In the genomic region with DNA sequence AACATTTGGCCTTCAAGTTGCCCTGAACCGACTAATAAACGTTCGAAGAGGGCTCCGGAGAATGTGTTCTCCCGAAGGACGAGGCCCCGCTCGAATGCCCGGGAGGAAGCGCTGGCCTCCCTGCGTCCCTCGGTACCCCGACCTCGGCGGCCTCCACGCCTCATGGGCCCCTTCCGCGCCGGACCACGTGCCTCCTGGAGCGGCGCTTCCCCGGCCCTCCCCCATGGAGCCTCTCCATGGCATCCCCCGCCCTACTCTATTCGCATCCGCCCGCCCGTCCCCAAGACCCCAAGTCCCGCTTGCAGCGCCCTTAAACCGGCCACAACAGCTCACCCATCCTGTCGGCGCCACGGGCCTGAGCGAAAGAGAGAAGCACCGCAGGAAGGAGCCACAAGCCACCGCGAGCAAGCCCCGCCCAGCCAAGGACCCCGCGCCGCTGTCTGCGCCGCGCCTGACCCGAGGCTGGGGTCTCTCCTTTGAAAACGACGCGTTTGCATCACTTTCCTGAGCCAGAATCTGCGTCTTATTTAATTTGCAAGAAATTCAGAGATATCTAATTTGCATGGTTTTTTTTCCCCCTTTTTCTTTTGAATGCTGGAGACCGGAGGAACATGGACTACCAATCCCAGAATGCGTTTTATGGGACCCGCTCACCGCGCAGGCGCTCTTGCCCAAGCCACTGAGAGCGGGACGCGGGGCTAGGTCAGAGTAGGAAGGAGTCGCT, we compare ENCODE assay signal across 8 cellular contexts. TPM values are rescaled to one million over a fixed set of nuclear protein-coding genes. Genes with fewer than 3 reads are reported as not detected.
DNase-seq lines count a peak whose midpoint lies in the region; ATAC-seq and TF ChIP-seq lines count a peak whose summit lies in the region.

A gene (minus strand): TSS at position 368 of the 724 bp plus-strand sequence. CDS start 31 bp downstream, at position 337.

- H4K20me1 ChIP-seq in fibroblast of lung (ENCODE audit: control insufficient read depth, extremely low read depth, insufficient read depth, low read length), result no peaks in the 10 kb centered on the region

- peaks cover 34% of the 10 kb centered on the region for H3K4me1 Mint-ChIP-seq in activated T-helper 1 cell treated with anti-CD3 and anti-CD28 coated beads, Interleukin-12 subunit alpha, Interleukin-12 subunit beta, Interleukin-2, Interleukin-4 antibody, amounts not matched to agents 30 ng/mL and 10 ng/mL and 1 ng/mL, durations not matched to agents 14 hours and 24 hours and 36 hours (ENCODE audit: low read depth)
- peaks cover 19 to 47% (median 38%) of the 10 kb centered on the region in 4 donors for H3K4me1 Mint-ChIP-seq in naive thymus-derived CD8-positive, alpha-beta T cell

- H3K79me2 ChIP-seq in fibroblast of lung (ENCODE audit: control insufficient read depth, insufficient read depth, low read length), result peaks cover 20% of the 10 kb centered on the region

- H3K9me3 Mint-ChIP-seq in activated T-helper 1 cell treated with anti-CD3 and anti-CD28 coated beads, Interleukin-12 subunit alpha, Interleukin-12 subunit beta, Interleukin-2, Interleukin-4 antibody, amounts not matched to agents 30 ng/mL and 10 ng/mL and 1 ng/mL, durations not matched to agents 14 hours and 24 hours and 36 hours, result no peaks in the 10 kb centered on the region
- H3K9me3 Mint-ChIP-seq in naive thymus-derived CD8-positive, alpha-beta T cell, result no peaks in the 10 kb centered on the region

- H3K27ac ChIP-seq in KOPT-K1 (ENCODE audit: low read depth, low read length, poor library complexity, severe bottlenecking) (peak within 1 kb of the TSS; percentile 89), fibroblast of lung (ENCODE audit: insufficient read depth, low read length) (peak within 1 kb of the TSS; percentile 89)

- no peak for TF ChIP-seq CTCF in fibroblast of lung (conservative IDR thresholded peaks at IDR 0.05 in 1 of 2, IDR thresholded peaks at IDR 0.05 in 1 of 2; ENCODE audit: low read depth in 1 of 2, low read length in 2 of 2)

- POLR2A ChIA-PET in naive thymus-derived CD8-positive, alpha-beta T cell (lab: Charles Lee), result interaction anchor here (0.6 to 2.3 kb wide), 7 partner anchors 18 to 977 kb away, joined by 3 to 11 read pairs (median 5); a partner anchor contains a TSS

- H3K27me3 Mint-ChIP-seq in activated T-helper 1 cell treated with anti-CD3 and anti-CD28 coated beads, Interleukin-12 subunit alpha, Interleukin-12 subunit beta, Interleukin-2, Interleukin-4 antibody, amounts not matched to agents 30 ng/mL and 10 ng/mL and 1 ng/mL, durations not matched to agents 14 hours and 24 hours and 36 hours (ENCODE audit: insufficient read depth), result no peaks in the 10 kb centered on the region
- H3K27me3 Mint-ChIP-seq in naive thymus-derived CD8-positive, alpha-beta T cell, result no peaks in the 10 kb centered on the region

- H3K27me3 ChIP-seq in fibroblast of lung (ENCODE audit: control insufficient read depth, insufficient read depth, low read length), result no peaks in the 10 kb centered on the region

- peak within 1 kb of the TSS; percentile 92 for H3K9ac ChIP-seq in fibroblast of lung (ENCODE audit: insufficient read depth, low read length)

- peaks cover 44% of the 10 kb centered on the region for H3K36me3 Mint-ChIP-seq in activated T-helper 1 cell treated with anti-CD3 and anti-CD28 coated beads, Interleukin-12 subunit alpha, Interleukin-12 subunit beta, Interleukin-2, Interleukin-4 antibody, amounts not matched to agents 30 ng/mL and 10 ng/mL and 1 ng/mL, durations not matched to agents 14 hours and 24 hours and 36 hours (ENCODE audit: low read depth)
- peaks cover 20 to 41% (median 25%) of the 10 kb centered on the region in 3 donors for H3K36me3 Mint-ChIP-seq in naive thymus-derived CD8-positive, alpha-beta T cell

- H3K9me3 ChIP-seq in KOPT-K1 (ENCODE audit: insufficient read depth, low read length, poor library complexity, severe bottlenecking) (no peaks in the 10 kb centered on the region), fibroblast of lung (ENCODE audit: control insufficient read depth, insufficient read depth, low read depth, low read length) (no peaks in the 10 kb centered on the region)

- peak; percentile 92 for ATAC-seq in GM21786 (IDR thresholded peaks at IDR 0.05; ENCODE audit: unreplicated experiment)
- peak; percentile 91 to 92 for ATAC-seq in naive thymus-derived CD8-positive, alpha-beta T cell

- peak within 1 kb of the TSS; percentile 83 for H3K4me2 ChIP-seq in fibroblast of lung (ENCODE audit: extremely low read depth, insufficient read depth, low read length)

- H3K36me3 ChIP-seq in KOPT-K1 (ENCODE audit: insufficient read depth, low read length) (peaks cover 45% of the 10 kb centered on the region), fibroblast of lung (ENCODE audit: control insufficient read depth, insufficient read depth, low read length) (peaks cover 12% of the 10 kb centered on the region)

- peak within 1 kb of the TSS; percentile 72 for H2AFZ ChIP-seq in fibroblast of lung (ENCODE audit: low read length)

- intact Hi-C loops in activated T-helper 1 cell treated with anti-CD3 and anti-CD28 coated beads, Interleukin-12 subunit alpha, Interleukin-12 subunit beta, Interleukin-2, Interleukin-4 antibody, amounts not matched to agents 30 ng/mL and 10 ng/mL and 1 ng/mL, durations not matched to agents 14 hours and 24 hours and 36 hours (cut with micrococcal nuclease), result loop anchor here (1.0 to 5.0 kb wide), 8 partner anchors 79 to 1194 kb away; a partner anchor contains a TSS

- H3K27ac Mint-ChIP-seq in activated T-helper 1 cell treated with anti-CD3 and anti-CD28 coated beads, Interleukin-12 subunit alpha, Interleukin-12 subunit beta, Interleukin-2, Interleukin-4 antibody, amounts not matched to agents 30 ng/mL and 10 ng/mL and 1 ng/mL, durations not matched to agents 14 hours and 24 hours and 36 hours, result peak within 1 kb of the TSS; percentile 96
- H3K27ac Mint-ChIP-seq in naive thymus-derived CD8-positive, alpha-beta T cell, result peak within 1 kb of the TSS; percentile 95 to 99 (median 97)

- peak within 1 kb of the TSS; percentile 92 for H3K4me3 Mint-ChIP-seq in activated T-helper 1 cell treated with anti-CD3 and anti-CD28 coated beads, Interleukin-12 subunit alpha, Interleukin-12 subunit beta, Interleukin-2, Interleukin-4 antibody, amounts not matched to agents 30 ng/mL and 10 ng/mL and 1 ng/mL, durations not matched to agents 14 hours and 24 hours and 36 hours
- peak within 1 kb of the TSS; percentile 93 to 98 (median 95) for H3K4me3 Mint-ChIP-seq in naive thymus-derived CD8-positive, alpha-beta T cell

- no peaks in the 10 kb centered on the region for H3K4me1 ChIP-seq in fibroblast of lung (ENCODE audit: control insufficient read depth, extremely low read depth, insufficient read depth, low read length)

- H3K4me3 ChIP-seq in fibroblast of lung (replicated peaks in 1 of 4; ENCODE audit: control extremely low read depth in 1 of 4, insufficient read depth in 1 of 4, low read depth in 3 of 4, low read length in 4 of 4), result peak within 1 kb of the TSS; percentile 83 to 97 (median 94)

- DNase-seq in DMS79 treated with DMSO at 0.1 percent for 48 hours (lab: John Stamatoyannopoulos, UW), result peak; percentile 78
- DNase-seq in RPMI7951 (ENCODE audit: low read depth), result peak; percentile 88
- DNase-seq in activated T-helper 1 cell treated with anti-CD3 and anti-CD28 coated beads, Interleukin-12 subunit alpha, Interleukin-12 subunit beta, Interleukin-2, Interleukin-4 antibody, amounts not matched to agents 30 ng/mL and 10 ng/mL and 1 ng/mL, durations not matched to agents 14 hours and 24 hours and 36 hours (ENCODE audit: low spot score), result peak; percentile 81
- DNase-seq in fibroblast of lung (ENCODE audit: low read depth in 2 of 2), result peak; percentile 88 to 95
- DNase-seq in naive thymus-derived CD8-positive, alpha-beta T cell, result peak; percentile 72 to 94 (median 84)
- peak; percentile 77 to 99 (median 84) for DNase-seq in stimulated activated naive CD4-positive, alpha-beta T cell (lab: John Stamatoyannopoulos, UW)

RNA-seq across cellular contexts. Expression of the gene that starts here (rescaled TPM):
- total RNA-seq in RPMI7951 (2014; rRNA removed; shearing (Covaris generic)), result 3,875 and 4,006 TPM in 2 replicates
- 2,220 and 2,235 TPM in 2 replicates for total RNA-seq in activated T-helper 1 cell treated with anti-CD3 and anti-CD28 coated beads, Interleukin-12 subunit alpha, Interleukin-12 subunit beta, Interleukin-2, Interleukin-4 antibody, amounts not matched to agents 30 ng/mL and 10 ng/mL and 1 ng/mL, durations not matched to agents 14 hours and 24 hours and 36 hours
- total RNA-seq in fibroblast of lung, result 2,712 and 5,838 TPM in 2 replicates
- 6,619 and 7,387 TPM in 2 replicates for polyA plus RNA-seq in fibroblast of lung
- polyA plus RNA-seq in fibroblast of lung (2012), result 3,368 and 3,934 TPM in 2 replicates
- polyA minus RNA-seq in fibroblast of lung (ENCODE audit: low replicate concordance), result 44.4 and 58.9 TPM in 2 replicates
- 1,000 to 10,000 TPM; 3,932 to 3,947 TPM for total RNA-seq in naive thymus-derived CD8-positive, alpha-beta T cell
- polyA plus RNA-seq in naive thymus-derived CD8-positive, alpha-beta T cell, result 1,000 to 10,000 TPM; 4,084 to 5,098 (median 4,391) TPM

Comparison
In these comparisons a context has a peak if more than half of its experiments do, and no peak if none do; other contexts are left out.
1. Peak in every context shown above with its lines: DNase-seq, ATAC-seq, H3K4me3 ChIP-seq and H3K27ac ChIP-seq.